Comparison of ENCODE assay signal across 32 cellular contexts in the genomic region with DNA sequence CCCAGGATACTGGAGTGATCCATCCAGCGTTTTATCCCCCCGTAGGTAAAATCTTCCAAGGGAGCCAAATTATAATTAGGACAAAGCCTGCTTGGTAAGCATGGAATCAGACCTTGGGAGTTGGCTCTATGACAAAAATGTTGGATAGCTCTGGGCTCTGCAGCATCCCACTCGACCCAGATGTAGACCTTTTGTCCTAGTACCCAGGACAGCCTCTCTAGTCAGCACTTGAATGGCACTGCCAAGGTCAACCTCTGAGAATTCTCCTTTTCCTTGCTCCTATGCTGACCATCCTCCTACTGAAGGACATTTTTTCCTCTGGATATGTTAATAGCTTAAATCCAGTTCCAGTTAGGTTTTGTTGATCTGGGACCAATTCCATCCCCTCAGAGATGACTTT.
"Had no signal": no experiment of that assay in that cellular context is flagged by ENCODE, and none has a peak within 500 bp of the region (broad histone marks: within the 10 kb centered on the region; RNA-seq: fewer than 3 reads in every experiment).

No MANE protein-coding gene starts in this region.

- H3K4me3 ChIP-seq: cardiac muscle cell, PC-9 had no signal

- H3K27ac ChIP-seq: cardiac muscle cell, PC-9, RWPE1, WERI-Rb-1 had no signal

- H3K36me3 Mint-ChIP-seq: activated CD8-positive, alpha-beta memory T cell treated with anti-CD3 and anti-CD28 coated beads, Interleukin-2, amount 10 ng/mL, durations not matched to agents 7 days and 5 days; activated naive CD4-positive, alpha-beta T cell treated with anti-CD3 and anti-CD28 coated beads, Interleukin-2, amount 10 ng/mL, durations not matched to agents 7 days and 5 days; activated naive CD8-positive, alpha-beta T cell had no signal

- H3K36me3 ChIP-seq: cardiac muscle cell, WERI-Rb-1 had no signal

- H3K4me1 Mint-ChIP-seq: activated CD8-positive, alpha-beta memory T cell treated with anti-CD3 and anti-CD28 coated beads, Interleukin-2, amount 10 ng/mL, durations not matched to agents 7 days and 5 days; activated naive CD4-positive, alpha-beta T cell treated with anti-CD3 and anti-CD28 coated beads, Interleukin-2, amount 10 ng/mL, durations not matched to agents 7 days and 5 days; activated naive CD8-positive, alpha-beta T cell treated with anti-CD3 and anti-CD28 coated beads, Interleukin-2, amount 50 U/mL, for 24 hours; central memory CD8-positive, alpha-beta T cell had no signal

- H3K9me3 Mint-ChIP-seq: activated CD4-positive, alpha-beta memory T cell treated with anti-CD3 and anti-CD28 coated beads, Interleukin-2, amount 10 ng/mL, durations not matched to agents 7 days and 5 days; activated naive CD4-positive, alpha-beta T cell treated with anti-CD3 and anti-CD28 coated beads, Interleukin-2, amount 10 ng/mL, durations not matched to agents 7 days and 5 days; activated naive CD8-positive, alpha-beta T cell treated with anti-CD3 and anti-CD28 coated beads, Interleukin-2, amount 50 U/mL, for 24 hours; central memory CD8-positive, alpha-beta T cell had no signal

- DNase-seq: activated CD4-positive, alpha-beta T cell treated with anti-CD3 and anti-CD28 coated beads for 1 hour; activated CD4-positive, alpha-beta T cell treated with anti-CD3 and anti-CD28 coated beads for 48 hours; activated CD4-positive, CD25-positive, alpha-beta regulatory T cell; activated CD8-positive, alpha-beta memory T cell treated with anti-CD3 and anti-CD28 coated beads for 24 hours; activated CD8-positive, alpha-beta memory T cell treated with anti-CD3 and anti-CD28 coated beads, Interleukin-2, amount 50 U/mL, for 48 hours; activated effector memory CD4-positive, alpha-beta T cell treated with Interleukin-2 at 50 U/mL for 16 hours; activated naive CD4-positive, alpha-beta T cell treated with anti-CD3 and anti-CD28 coated beads, Interleukin-2, amount 10 ng/mL, durations not matched to agents 7 days and 5 days; activated naive CD8-positive, alpha-beta T cell treated with anti-CD3 and anti-CD28 coated beads, Interleukin-2, amount 50 U/mL, for 24 hours; activated T-cell treated with anti-CD3 and anti-CD28 coated beads, Interleukin-2, amount 50 U/mL, for 48 hours; anterior cingulate cortex; Karpas-422; KBM-7; NCI-H146; NCI-H187; NCI-H2029 treated with DMSO at 0.1 percent for 48 hours; NCI-H2107; NCI-H226; NCI-H446 treated with DMSO at 0.1 percent for 48 hours; NCI-H524; NCI-H69; NCI-H82; PC-9; SW 1271; T-helper 9 cell; WERI-Rb-1 had no signal

- H3K27me3 ChIP-seq: cardiac muscle cell had no signal

- ATAC-seq: activated CD8-positive, alpha-beta memory T cell treated with anti-CD3 and anti-CD28 coated beads, Interleukin-2, amount 10 ng/mL, durations not matched to agents 7 days and 5 days; activated naive CD8-positive, alpha-beta T cell treated with anti-CD3 and anti-CD28 coated beads, Interleukin-2, amount 50 U/mL, for 24 hours; Right ventricle myocardium inferior had no signal

- H3K4me3 Mint-ChIP-seq: activated CD4-positive, alpha-beta memory T cell treated with anti-CD3 and anti-CD28 coated beads, Interleukin-2, amount 10 ng/mL, durations not matched to agents 7 days and 5 days; activated CD8-positive, alpha-beta memory T cell treated with anti-CD3 and anti-CD28 coated beads, Interleukin-2, amount 10 ng/mL, durations not matched to agents 7 days and 5 days; activated naive CD4-positive, alpha-beta T cell treated with anti-CD3 and anti-CD28 coated beads, Interleukin-2, amount 10 ng/mL, durations not matched to agents 7 days and 5 days; activated naive CD8-positive, alpha-beta T cell; activated naive CD8-positive, alpha-beta T cell treated with anti-CD3 and anti-CD28 coated beads, Interleukin-2, amount 50 U/mL, for 24 hours; central memory CD8-positive, alpha-beta T cell had no signal

- H3K27ac Mint-ChIP-seq: activated CD4-positive, alpha-beta memory T cell treated with anti-CD3 and anti-CD28 coated beads, Interleukin-2, amount 10 ng/mL, durations not matched to agents 7 days and 5 days; activated CD8-positive, alpha-beta memory T cell treated with anti-CD3 and anti-CD28 coated beads, Interleukin-2, amount 10 ng/mL, durations not matched to agents 7 days and 5 days; activated naive CD4-positive, alpha-beta T cell treated with anti-CD3 and anti-CD28 coated beads, Interleukin-2, amount 10 ng/mL, durations not matched to agents 7 days and 5 days; activated naive CD8-positive, alpha-beta T cell; activated naive CD8-positive, alpha-beta T cell treated with anti-CD3 and anti-CD28 coated beads, Interleukin-2, amount 50 U/mL, for 24 hours had no signal
